Comparison of ENCODE assay signal across 1 cellular context in the genomic region with DNA sequence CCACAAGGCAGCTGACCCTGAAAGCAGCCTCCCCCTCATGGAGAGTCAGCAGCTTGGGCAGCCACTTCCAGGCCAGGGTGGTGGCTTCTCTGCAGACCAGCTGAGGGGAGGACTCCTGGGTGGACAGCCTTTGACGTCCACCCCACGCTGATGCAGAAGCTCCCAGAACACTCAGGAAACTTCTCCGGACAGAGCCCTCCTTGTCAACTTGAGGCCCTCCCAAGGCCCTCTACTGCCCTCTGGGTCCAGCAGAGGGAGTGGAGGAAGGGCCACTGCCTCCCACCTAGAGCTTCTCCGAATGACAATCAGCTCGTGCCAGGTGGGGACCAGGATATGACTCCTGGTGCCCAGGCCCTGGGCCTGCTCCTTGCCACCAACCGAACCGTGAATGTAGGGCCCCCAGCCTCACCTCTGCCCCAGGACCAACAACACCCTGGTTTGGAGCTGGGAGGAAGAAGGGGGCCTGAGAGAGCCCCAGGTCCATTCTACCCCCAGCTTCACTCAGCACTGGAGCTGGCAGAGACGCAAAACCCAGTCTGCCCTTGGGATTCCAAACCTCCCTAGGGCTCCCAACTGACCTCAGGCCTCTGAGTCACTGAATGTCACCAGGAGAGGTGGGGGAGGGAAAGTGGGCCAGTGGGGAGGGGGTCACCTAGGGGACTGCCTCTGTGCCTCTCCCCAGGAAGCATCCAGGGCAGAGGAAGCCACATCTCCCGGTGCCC.
A peak's percentile ranks its signal among the peaks of the same experiment; 100 is the strongest.
TF ChIP-seq lines count a peak whose summit lies in the region.

No MANE protein-coding gene starts in this region.

TF ChIP-seq in HepG2, 621 proteins besides CTCF, POLR2A, EP300 and RAD21 (continued from another document and continues in another):
- TF ChIP-seq SYNCRIP (IDR thresholded peaks at IDR 0.05; ENCODE audit: insufficient read depth, low read depth, low read length) (no peak), ELF3 (CRISPR knock-in tag; IDR thresholded peaks at IDR 0.05) (no peak; the same call in 1 of the 2 replicates), ZNF557 (CRISPR knock-in tag; IDR thresholded peaks at IDR 0.05) (no peak), KAT8 (CRISPR knock-in tag; IDR thresholded peaks at IDR 0.05) (0 out of 2 replicates have a peak, but pooled peaks have one; percentile 16), ISX (CRISPR knock-in tag; conservative IDR thresholded peaks at IDR 0.05) (no peak), ZNF891 (CRISPR knock-in tag; IDR thresholded peaks at IDR 0.05) (peak; percentile 28; the same call in 1 of the 2 replicates), ZBTB1 (CRISPR knock-in tag; IDR thresholded peaks at IDR 0.05; ENCODE audit: borderline replicate concordance) (no peak), KDM2A (CRISPR knock-in tag; IDR thresholded peaks at IDR 0.05; ENCODE audit: borderline replicate concordance, low read depth) (0 out of 2 replicates have a peak, but pooled peaks have one; percentile 12), PHF8 (CRISPR knock-in tag; IDR thresholded peaks at IDR 0.05) (peak; percentile 4; the same call in 1 of the 2 replicates), ZNF598 (CRISPR knock-in tag; IDR thresholded peaks at IDR 0.05; ENCODE audit: borderline replicate concordance) (no peak), ZNF614 (CRISPR knock-in tag; IDR thresholded peaks at IDR 0.05; ENCODE audit: borderline replicate concordance) (no peak), ZFP36 (IDR thresholded peaks at IDR 0.05; ENCODE audit: borderline replicate concordance, low read depth, low read length, partially characterized antibody) (no peak), ZNF530 (CRISPR knock-in tag; IDR thresholded peaks at IDR 0.05; ENCODE audit: low read depth) (no peak), NFATC3 (CRISPR knock-in tag; IDR thresholded peaks at IDR 0.05) (no peak), ZNF160 (CRISPR knock-in tag; IDR thresholded peaks at IDR 0.05) (no peak), ZNF616 (CRISPR knock-in tag; IDR thresholded peaks at IDR 0.05; ENCODE audit: low read depth) (no peak), HNRNPLL (IDR thresholded peaks at IDR 0.05; ENCODE audit: low read depth, low read length, poor library complexity, severe bottlenecking) (no peak), SRSF4 (IDR thresholded peaks at IDR 0.05; ENCODE audit: low read depth, low read length, poor library complexity, severe bottlenecking) (no peak), ZNF329 (CRISPR knock-in tag; IDR thresholded peaks at IDR 0.05; ENCODE audit: low read depth) (no peak), ZMAT3 (CRISPR knock-in tag; conservative IDR thresholded peaks at IDR 0.05) (no peak), IRX3 (CRISPR knock-in tag; IDR thresholded peaks at IDR 0.05; ENCODE audit: borderline replicate concordance, low read depth) (no peak), ZNF343 (CRISPR knock-in tag; IDR thresholded peaks at IDR 0.05) (no peak; the same call in 1 of the 2 replicates), MTA3 (CRISPR knock-in tag; IDR thresholded peaks at IDR 0.05) (no peak), ARNT2 (CRISPR knock-in tag; IDR thresholded peaks at IDR 0.05; ENCODE audit: low read depth) (no peak), DPF2 (CRISPR knock-in tag; IDR thresholded peaks at IDR 0.05; ENCODE audit: borderline replicate concordance, low read depth) (0 out of 2 replicates have a peak, but pooled peaks have one; percentile 29), NR2F1 (CRISPR knock-in tag; IDR thresholded peaks at IDR 0.05) (peak in 1 of 2 experiments; percentile 64; a peak in 1 of 4 replicates), SIN3A (IDR thresholded peaks at IDR 0.05; ENCODE audit: borderline replicate concordance, low read depth, low read length) (no peak), HMG20B (CRISPR knock-in tag; conservative IDR thresholded peaks at IDR 0.05) (no peak), MYC (CRISPR knock-in tag; IDR thresholded peaks at IDR 0.05; ENCODE audit: borderline replicate concordance) (0 out of 2 replicates have a peak, but pooled peaks have one; percentile 28), KDM6A (CRISPR knock-in tag; IDR thresholded peaks at IDR 0.05; ENCODE audit: low read depth) (peak; percentile 48; the same call in 1 of the 2 replicates), TP53 (CRISPR knock-in tag; conservative IDR thresholded peaks at IDR 0.05) (no peak), IKZF4 (CRISPR knock-in tag; IDR thresholded peaks at IDR 0.05; ENCODE audit: borderline replicate concordance, low read depth, not compliant biosample characterization) (peak; percentile 41), SKI (IDR thresholded peaks at IDR 0.05; ENCODE audit: partially characterized antibody) (no peak)
- TF ChIP-seq, protein P1, sequence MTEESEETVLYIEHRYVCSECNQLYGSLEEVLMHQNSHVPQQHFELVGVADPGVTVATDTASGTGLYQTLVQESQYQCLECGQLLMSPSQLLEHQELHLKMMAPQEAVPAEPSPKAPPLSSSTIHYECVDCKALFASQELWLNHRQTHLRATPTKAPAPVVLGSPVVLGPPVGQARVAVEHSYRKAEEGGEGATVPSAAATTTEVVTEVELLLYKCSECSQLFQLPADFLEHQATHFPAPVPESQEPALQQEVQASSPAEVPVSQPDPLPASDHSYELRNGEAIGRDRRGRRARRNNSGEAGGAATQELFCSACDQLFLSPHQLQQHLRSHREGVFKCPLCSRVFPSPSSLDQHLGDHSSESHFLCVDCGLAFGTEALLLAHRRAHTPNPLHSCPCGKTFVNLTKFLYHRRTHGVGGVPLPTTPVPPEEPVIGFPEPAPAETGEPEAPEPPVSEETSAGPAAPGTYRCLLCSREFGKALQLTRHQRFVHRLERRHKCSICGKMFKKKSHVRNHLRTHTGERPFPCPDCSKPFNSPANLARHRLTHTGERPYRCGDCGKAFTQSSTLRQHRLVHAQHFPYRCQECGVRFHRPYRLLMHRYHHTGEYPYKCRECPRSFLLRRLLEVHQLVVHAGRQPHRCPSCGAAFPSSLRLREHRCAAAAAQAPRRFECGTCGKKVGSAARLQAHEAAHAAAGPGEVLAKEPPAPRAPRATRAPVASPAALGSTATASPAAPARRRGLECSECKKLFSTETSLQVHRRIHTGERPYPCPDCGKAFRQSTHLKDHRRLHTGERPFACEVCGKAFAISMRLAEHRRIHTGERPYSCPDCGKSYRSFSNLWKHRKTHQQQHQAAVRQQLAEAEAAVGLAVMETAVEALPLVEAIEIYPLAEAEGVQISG (CRISPR knock-in tag; IDR thresholded peaks at IDR 0.05): no peak
- TF ChIP-seq, protein P2, sequence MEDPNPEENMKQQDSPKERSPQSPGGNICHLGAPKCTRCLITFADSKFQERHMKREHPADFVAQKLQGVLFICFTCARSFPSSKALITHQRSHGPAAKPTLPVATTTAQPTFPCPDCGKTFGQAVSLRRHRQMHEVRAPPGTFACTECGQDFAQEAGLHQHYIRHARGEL (CRISPR knock-in tag; IDR thresholded peaks at IDR 0.05): no peak
- TF ChIP-seq, protein P3, sequence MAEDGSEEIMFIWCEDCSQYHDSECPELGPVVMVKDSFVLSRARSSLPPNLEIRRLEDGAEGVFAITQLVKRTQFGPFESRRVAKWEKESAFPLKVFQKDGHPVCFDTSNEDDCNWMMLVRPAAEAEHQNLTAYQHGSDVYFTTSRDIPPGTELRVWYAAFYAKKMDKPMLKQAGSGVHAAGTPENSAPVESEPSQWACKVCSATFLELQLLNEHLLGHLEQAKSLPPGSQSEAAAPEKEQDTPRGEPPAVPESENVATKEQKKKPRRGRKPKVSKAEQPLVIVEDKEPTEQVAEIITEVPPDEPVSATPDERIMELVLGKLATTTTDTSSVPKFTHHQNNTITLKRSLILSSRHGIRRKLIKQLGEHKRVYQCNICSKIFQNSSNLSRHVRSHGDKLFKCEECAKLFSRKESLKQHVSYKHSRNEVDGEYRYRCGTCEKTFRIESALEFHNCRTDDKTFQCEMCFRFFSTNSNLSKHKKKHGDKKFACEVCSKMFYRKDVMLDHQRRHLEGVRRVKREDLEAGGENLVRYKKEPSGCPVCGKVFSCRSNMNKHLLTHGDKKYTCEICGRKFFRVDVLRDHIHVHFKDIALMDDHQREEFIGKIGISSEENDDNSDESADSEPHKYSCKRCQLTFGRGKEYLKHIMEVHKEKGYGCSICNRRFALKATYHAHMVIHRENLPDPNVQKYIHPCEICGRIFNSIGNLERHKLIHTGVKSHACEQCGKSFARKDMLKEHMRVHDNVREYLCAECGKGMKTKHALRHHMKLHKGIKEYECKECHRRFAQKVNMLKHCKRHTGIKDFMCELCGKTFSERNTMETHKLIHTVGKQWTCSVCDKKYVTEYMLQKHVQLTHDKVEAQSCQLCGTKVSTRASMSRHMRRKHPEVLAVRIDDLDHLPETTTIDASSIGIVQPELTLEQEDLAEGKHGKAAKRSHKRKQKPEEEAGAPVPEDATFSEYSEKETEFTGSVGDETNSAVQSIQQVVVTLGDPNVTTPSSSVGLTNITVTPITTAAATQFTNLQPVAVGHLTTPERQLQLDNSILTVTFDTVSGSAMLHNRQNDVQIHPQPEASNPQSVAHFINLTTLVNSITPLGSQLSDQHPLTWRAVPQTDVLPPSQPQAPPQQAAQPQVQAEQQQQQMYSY (CRISPR knock-in tag; IDR thresholded peaks at IDR 0.05): no peak
- TF ChIP-seq, protein P4, sequence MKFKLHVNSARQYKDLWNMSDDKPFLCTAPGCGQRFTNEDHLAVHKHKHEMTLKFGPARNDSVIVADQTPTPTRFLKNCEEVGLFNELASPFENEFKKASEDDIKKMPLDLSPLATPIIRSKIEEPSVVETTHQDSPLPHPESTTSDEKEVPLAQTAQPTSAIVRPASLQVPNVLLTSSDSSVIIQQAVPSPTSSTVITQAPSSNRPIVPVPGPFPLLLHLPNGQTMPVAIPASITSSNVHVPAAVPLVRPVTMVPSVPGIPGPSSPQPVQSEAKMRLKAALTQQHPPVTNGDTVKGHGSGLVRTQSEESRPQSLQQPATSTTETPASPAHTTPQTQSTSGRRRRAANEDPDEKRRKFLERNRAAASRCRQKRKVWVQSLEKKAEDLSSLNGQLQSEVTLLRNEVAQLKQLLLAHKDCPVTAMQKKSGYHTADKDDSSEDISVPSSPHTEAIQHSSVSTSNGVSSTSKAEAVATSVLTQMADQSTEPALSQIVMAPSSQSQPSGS (CRISPR knock-in tag; IDR thresholded peaks at IDR 0.05): no peak
- TF ChIP-seq, protein P5, sequence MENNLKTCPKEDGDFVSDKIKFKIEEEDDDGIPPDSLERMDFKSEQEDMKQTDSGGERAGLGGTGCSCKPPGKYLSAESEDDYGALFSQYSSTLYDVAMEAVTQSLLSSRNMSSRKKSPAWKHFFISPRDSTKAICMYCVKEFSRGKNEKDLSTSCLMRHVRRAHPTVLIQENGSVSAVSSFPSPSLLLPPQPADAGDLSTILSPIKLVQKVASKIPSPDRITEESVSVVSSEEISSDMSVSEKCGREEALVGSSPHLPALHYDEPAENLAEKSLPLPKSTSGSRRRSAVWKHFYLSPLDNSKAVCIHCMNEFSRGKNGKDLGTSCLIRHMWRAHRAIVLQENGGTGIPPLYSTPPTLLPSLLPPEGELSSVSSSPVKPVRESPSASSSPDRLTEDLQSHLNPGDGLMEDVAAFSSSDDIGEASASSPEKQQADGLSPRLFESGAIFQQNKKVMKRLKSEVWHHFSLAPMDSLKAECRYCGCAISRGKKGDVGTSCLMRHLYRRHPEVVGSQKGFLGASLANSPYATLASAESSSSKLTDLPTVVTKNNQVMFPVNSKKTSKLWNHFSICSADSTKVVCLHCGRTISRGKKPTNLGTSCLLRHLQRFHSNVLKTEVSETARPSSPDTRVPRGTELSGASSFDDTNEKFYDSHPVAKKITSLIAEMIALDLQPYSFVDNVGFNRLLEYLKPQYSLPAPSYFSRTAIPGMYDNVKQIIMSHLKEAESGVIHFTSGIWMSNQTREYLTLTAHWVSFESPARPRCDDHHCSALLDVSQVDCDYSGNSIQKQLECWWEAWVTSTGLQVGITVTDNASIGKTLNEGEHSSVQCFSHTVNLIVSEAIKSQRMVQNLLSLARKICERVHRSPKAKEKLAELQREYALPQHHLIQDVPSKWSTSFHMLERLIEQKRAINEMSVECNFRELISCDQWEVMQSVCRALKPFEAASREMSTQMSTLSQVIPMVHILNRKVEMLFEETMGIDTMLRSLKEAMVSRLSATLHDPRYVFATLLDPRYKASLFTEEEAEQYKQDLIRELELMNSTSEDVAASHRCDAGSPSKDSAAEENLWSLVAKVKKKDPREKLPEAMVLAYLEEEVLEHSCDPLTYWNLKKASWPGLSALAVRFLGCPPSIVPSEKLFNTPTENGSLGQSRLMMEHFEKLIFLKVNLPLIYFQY (CRISPR knock-in tag; IDR thresholded peaks at IDR 0.05; ENCODE audit: borderline replicate concordance): 0 out of 2 replicates have a peak, but pooled peaks have one; percentile 62
- TF ChIP-seq, protein P6, sequence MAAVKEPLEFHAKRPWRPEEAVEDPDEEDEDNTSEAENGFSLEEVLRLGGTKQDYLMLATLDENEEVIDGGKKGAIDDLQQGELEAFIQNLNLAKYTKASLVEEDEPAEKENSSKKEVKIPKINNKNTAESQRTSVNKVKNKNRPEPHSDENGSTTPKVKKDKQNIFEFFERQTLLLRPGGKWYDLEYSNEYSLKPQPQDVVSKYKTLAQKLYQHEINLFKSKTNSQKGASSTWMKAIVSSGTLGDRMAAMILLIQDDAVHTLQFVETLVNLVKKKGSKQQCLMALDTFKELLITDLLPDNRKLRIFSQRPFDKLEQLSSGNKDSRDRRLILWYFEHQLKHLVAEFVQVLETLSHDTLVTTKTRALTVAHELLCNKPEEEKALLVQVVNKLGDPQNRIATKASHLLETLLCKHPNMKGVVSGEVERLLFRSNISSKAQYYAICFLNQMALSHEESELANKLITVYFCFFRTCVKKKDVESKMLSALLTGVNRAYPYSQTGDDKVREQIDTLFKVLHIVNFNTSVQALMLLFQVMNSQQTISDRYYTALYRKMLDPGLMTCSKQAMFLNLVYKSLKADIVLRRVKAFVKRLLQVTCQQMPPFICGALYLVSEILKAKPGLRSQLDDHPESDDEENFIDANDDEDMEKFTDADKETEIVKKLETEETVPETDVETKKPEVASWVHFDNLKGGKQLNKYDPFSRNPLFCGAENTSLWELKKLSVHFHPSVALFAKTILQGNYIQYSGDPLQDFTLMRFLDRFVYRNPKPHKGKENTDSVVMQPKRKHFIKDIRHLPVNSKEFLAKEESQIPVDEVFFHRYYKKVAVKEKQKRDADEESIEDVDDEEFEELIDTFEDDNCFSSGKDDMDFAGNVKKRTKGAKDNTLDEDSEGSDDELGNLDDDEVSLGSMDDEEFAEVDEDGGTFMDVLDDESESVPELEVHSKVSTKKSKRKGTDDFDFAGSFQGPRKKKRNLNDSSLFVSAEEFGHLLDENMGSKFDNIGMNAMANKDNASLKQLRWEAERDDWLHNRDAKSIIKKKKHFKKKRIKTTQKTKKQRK (IDR thresholded peaks at IDR 0.05; ENCODE audit: low read length): no peak
